ENCODE assay signal across 9 cellular contexts in the genomic region with DNA sequence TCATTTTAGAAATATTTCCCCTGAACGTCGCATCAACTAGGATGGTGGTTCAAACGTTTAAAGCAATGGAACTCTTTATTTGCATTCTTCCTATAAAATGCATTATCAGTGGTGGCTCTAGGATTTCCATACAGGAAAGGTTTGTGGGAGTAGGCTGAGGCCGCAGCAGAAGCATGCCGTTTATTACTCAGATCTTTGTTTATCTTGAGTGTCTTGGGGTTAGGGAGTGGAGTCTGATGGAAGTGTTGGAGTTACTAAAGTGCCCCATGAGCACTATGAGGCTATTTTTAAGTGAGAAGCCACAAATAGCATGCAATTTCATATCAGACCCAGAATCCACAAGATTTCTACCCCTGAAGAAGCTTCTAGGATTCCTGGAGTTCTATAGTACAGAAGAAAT. TPM values are rescaled to one million over a fixed set of nuclear protein-coding genes. Genes with fewer than 3 reads are reported as not detected.
DNase-seq lines count a peak whose midpoint lies in the region; TF ChIP-seq lines count a peak whose summit lies in the region.
"Had no signal": no experiment of that assay in that cellular context is flagged by ENCODE, and none has a peak within 500 bp of the region (broad histone marks: within the 10 kb centered on the region; RNA-seq: fewer than 3 reads in every experiment).

No MANE protein-coding gene starts in this region.

- H3K27me3 ChIP-seq in ascending aorta (no peaks in the 10 kb centered on the region), H7 (ENCODE audit: control insufficient read depth, insufficient read depth, low read length) (no peaks in the 10 kb centered on the region)

- H3K4me1 ChIP-seq in ascending aorta = peaks cover 6 to 26% of the 10 kb centered on the region in 2 donors

- no peak for TF ChIP-seq CTCF in ascending aorta (IDR thresholded peaks at IDR 0.05)

- DNase-seq in HT-29 (ENCODE audit: low spot score) (peak; percentile 54), ascending aorta (ENCODE audit: low spot score in 2 of 2) (no peak), iris pigment epithelial cell (ENCODE audit: low read depth) (peak; percentile 90), substantia nigra (lab: John Stamatoyannopoulos, UW) (no peak), NCI-H1092 (lab: John Stamatoyannopoulos, UW) (no peak), DMS79 (lab: John Stamatoyannopoulos, UW) (no peak), T-helper 9 cell (no peak), H7 (no peak)
- DNase-seq: activated naive CD8-positive, alpha-beta T cell treated with anti-CD3 and anti-CD28 coated beads, Interleukin-2, amount 50 U/mL, for 24 hours had no signal

- H3K36me3 ChIP-seq in ascending aorta (no peaks in the 10 kb centered on the region), H7 (replicated peaks; ENCODE audit: control insufficient read depth, insufficient read depth, low read length) (no peaks in the 10 kb centered on the region)

- no peaks in the 10 kb centered on the region for H3K9me3 ChIP-seq in ascending aorta

- H3K4me3 ChIP-seq in ascending aorta = no peak overlapping the region
- H3K4me3 ChIP-seq in H7 (ENCODE audit: insufficient read depth, low read depth, low read length) = no peak overlapping the region

- intact Hi-C loops in ascending aorta (cut with DNase I) = loop anchor here (2.0 to 5.0 kb wide), 2 partner anchors 26 to 86 kb away; a partner anchor contains a TSS

- H3K27ac ChIP-seq in ascending aorta (peak overlapping the region; percentile 65 to 66), substantia nigra (ENCODE audit: low read depth, low read length, poor library complexity, severe bottlenecking) (peak overlapping the region; percentile 36)

RNA-seq across cellular contexts. Expression of a gene that starts 26.2 kb away (rescaled TPM):
- total RNA-seq in HT-29 (2014; rRNA removed; shearing (Covaris generic)) = 5.3 and 6.8 TPM in 2 replicates
- total RNA-seq in ascending aorta = 29.9 TPM
- total RNA-seq in H7 (2014; rRNA removed; shearing (Covaris generic)) = 3.7 and 6.2 TPM in 2 replicates

Comparison
In these comparisons a context has a peak if more than half of its experiments do, and no peak if none do; other contexts are left out.
1. DNase-seq: peak in HT-29 (single experiment) and iris pigment epithelial cell (single experiment); none in ascending aorta (0 of 2), substantia nigra (0 of 49), NCI-H1092 (single experiment), DMS79 (single experiment), T-helper 9 cell (single experiment) and H7 (single experiment).